33 cellular contexts compared by ENCODE assay signal in genomic region chr17:63124958-63125357, GRCh38.
"Had no signal": no experiment of that assay in that cellular context is flagged by ENCODE, and none has a peak within 500 bp of the region (broad histone marks: within the 10 kb centered on the region; RNA-seq: fewer than 3 reads in every experiment).

No MANE protein-coding gene starts in this region.

- H3K36me3 ChIP-seq: brain microvascular endothelial cell, MG63, WERI-Rb-1 had no signal

- ATAC-seq: activated CD8-positive, alpha-beta memory T cell treated with anti-CD3 and anti-CD28 coated beads, Interleukin-2, amount 10 ng/mL, durations not matched to agents 7 days and 5 days; activated naive CD8-positive, alpha-beta T cell treated with anti-CD3 and anti-CD28 coated beads, Interleukin-2, amount 50 U/mL, for 24 hours; Right ventricle myocardium inferior had no signal

- H3K27ac ChIP-seq: brain microvascular endothelial cell, RWPE1, WERI-Rb-1 had no signal

- H3K27me3 ChIP-seq: brain microvascular endothelial cell, MG63 had no signal

- H3K9me3 ChIP-seq: MG63 had no signal

- H3K4me3 ChIP-seq: MG63 had no signal

- DNase-seq: activated CD4-positive, alpha-beta memory T cell treated with anti-CD3 and anti-CD28 coated beads, Interleukin-2, amount 10 ng/mL, durations not matched to agents 7 days and 5 days; activated CD4-positive, alpha-beta T cell treated with anti-CD3 and anti-CD28 coated beads for 1 hour; activated CD4-positive, alpha-beta T cell treated with anti-CD3 and anti-CD28 coated beads for 48 hours; activated CD4-positive, CD25-positive, alpha-beta regulatory T cell; activated CD8-positive, alpha-beta memory T cell treated with anti-CD3 and anti-CD28 coated beads for 24 hours; activated CD8-positive, alpha-beta memory T cell treated with anti-CD3 and anti-CD28 coated beads, Interleukin-2, amount 10 ng/mL, durations not matched to agents 7 days and 5 days; activated CD8-positive, alpha-beta memory T cell treated with anti-CD3 and anti-CD28 coated beads, Interleukin-2, amount 50 U/mL, for 48 hours; activated effector memory CD4-positive, alpha-beta T cell treated with Interleukin-2 at 50 U/mL for 16 hours; activated naive CD4-positive, alpha-beta T cell treated with anti-CD3 and anti-CD28 coated beads, Interleukin-2, amount 10 ng/mL, durations not matched to agents 7 days and 5 days; activated naive CD8-positive, alpha-beta T cell treated with anti-CD3 and anti-CD28 coated beads, Interleukin-2, amount 50 U/mL, for 24 hours; activated T-cell treated with anti-CD3 and anti-CD28 coated beads, Interleukin-2, amount 50 U/mL, for 48 hours; anterior cingulate cortex; brain microvascular endothelial cell; central memory CD4-positive, alpha-beta T cell; Kasumi-1; MG63; NCI-H1048; NCI-H1105 treated with DMSO at 0.1 percent for 48 hours; NCI-H1436 treated with DMSO at 0.1 percent for 48 hours; NCI-H1694 treated with DMSO at 0.1 percent for 48 hours; NCI-H2029; NCI-H345; NCI-H526; NCI-H748 treated with DMSO at 0.1 percent for 48 hours; NK-92 treated with Interleukin-12 subunit alpha and Interleukin-12 subunit beta, amount 100 ng/mL, for 24 hours; PC-3; SIG-M5; SW 1271; T-helper 1 cell; T-helper 9 cell; WERI-Rb-1 had no signal
